ENCODE assay signal across 1 cellular context in the genomic region with DNA sequence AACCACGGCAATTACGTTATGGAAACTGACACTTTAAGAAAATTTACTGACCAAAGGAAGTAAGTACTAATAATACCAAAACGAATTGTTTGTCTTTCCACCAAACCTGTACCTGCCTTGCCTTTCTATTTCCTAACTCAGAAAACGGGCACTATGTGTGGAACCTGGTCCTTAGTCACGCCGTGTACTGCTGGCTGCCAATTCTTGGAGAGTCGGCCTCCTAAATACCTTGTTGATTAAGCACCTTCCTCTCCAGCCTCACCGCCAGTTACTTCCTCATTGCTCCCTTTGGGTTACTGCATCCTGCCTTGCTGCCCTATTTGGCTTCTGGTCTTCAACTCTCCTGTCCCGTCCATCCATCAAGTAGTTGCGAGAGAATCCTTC.
TF ChIP-seq lines count a peak whose summit lies in the region.

No MANE protein-coding gene starts in this region.

TF ChIP-seq in GM12878, 131 proteins besides CTCF, POLR2A, EP300 and RAD21:
- peak in 1 of 2 experiments; percentile 11; a peak in 2 of 4 replicates for TF ChIP-seq ETV6 (conservative IDR thresholded peaks at IDR 0.05 in 1 of 2, IDR thresholded peaks at IDR 0.05 in 1 of 2; ENCODE audit: borderline replicate concordance in 1 of 2, low read depth in 1 of 2)
- TF ChIP-seq IKZF1 (conservative IDR thresholded peaks at IDR 0.05), result 0 out of 2 replicates have a peak, but pooled peaks have one; percentile 14
- 0 out of 2 replicates have a peak, but pooled peaks have one; percentile 2 for TF ChIP-seq GATAD2B (conservative IDR thresholded peaks at IDR 0.05; ENCODE audit: low read depth)
